Comparison of ENCODE assay signal across 8 cellular contexts in the genomic region with DNA sequence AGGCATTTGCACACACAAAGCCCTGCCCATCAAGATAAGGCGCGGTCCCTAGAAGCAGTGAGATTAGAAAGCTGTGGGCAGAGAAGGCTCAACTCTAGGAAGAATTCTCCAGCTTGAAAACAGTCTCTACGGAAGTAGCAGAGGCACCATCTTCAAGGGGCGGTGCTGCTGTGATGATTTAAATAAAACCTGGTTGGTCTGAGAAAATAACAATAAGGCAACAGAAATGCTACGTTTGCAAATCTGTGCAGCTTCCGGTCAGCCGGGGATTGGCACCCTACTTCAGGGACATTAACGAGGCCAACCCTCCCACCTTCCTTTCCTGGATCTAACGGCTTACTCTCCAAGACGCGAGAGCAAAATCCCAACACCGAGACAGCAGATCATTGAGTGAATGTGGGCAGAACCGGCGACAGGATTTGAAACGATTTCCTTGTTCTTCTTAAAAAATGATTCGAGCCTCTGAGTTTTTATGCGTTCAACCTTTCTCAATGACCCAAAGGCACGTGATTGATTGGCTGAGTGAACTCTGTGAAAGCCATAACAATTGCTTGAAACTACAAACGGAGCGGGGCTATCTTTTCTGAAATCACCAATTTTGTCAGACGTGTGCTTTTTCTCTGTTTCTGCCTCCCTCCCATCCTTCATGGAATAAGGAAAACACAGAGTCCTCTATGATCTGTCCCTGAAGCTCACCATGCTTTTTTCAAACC.
A peak's percentile ranks its signal among the peaks of the same experiment; 100 is the strongest.
DNase-seq lines count a peak whose midpoint lies in the region; ATAC-seq and TF ChIP-seq lines count a peak whose summit lies in the region.

No MANE protein-coding gene starts in this region.

- H3K27me3 ChIP-seq in CD4-positive, alpha-beta memory T cell (ENCODE audit: insufficient read depth, low read length) = no peaks in the 10 kb centered on the region
- H3K27me3 ChIP-seq in ovary = no peaks in the 10 kb centered on the region

- H3K4me1 ChIP-seq in CD4-positive, alpha-beta memory T cell (ENCODE audit: insufficient read depth, low read length) = no peaks in the 10 kb centered on the region
- peaks cover 7% of the 10 kb centered on the region for H3K4me1 ChIP-seq in ovary (ENCODE audit: insufficient read depth)

- DNase-seq in CD4-positive, alpha-beta memory T cell = no peak
- no peak for DNase-seq in T-cell
- peak; percentile 31 for DNase-seq in fibroblast of villous mesenchyme (ENCODE audit: low read depth)
- no peak for DNase-seq in ovary
- DNase-seq in NAMALWA (ENCODE audit: low spot score) = no peak
- no peak for DNase-seq in AG08396 (ENCODE audit: low spot score)
- no peak for DNase-seq in omental fat pad (ENCODE audit: low spot score)
- no peak for DNase-seq in pons (ENCODE audit: low spot score)

- H3K9me3 ChIP-seq in CD4-positive, alpha-beta memory T cell (ENCODE audit: control insufficient read depth in 1 of 2, low read length in 2 of 2) = no peaks in the 10 kb centered on the region
- H3K9me3 ChIP-seq in ovary = no peaks in the 10 kb centered on the region

- 1 to 2% (median 2%) methylated on average over 21 of the region's 21 CpGs for WGBS in ovary, 3 donors

- no peak for TF ChIP-seq EP300 in ovary (IDR thresholded peaks at IDR 0.05)

- TF ChIP-seq POLR2A in ovary (IDR thresholded peaks at IDR 0.05) = no peak

- ATAC-seq in T-cell (replicated peaks in 1 of 4) = no peak
- ATAC-seq in omental fat pad (ENCODE audit: low FRiP score) = no peak

- no peak overlapping the region for H3K4me3 ChIP-seq in CD4-positive, alpha-beta memory T cell (ENCODE audit: low read length in 2 of 2)
- peak overlapping the region; percentile 40 for H3K4me3 ChIP-seq in fibroblast of villous mesenchyme (ENCODE audit: low read depth, low read length)
- peak overlapping the region; percentile 31 for H3K4me3 ChIP-seq in ovary

- peaks cover 0 to 5% (median 1%) of the 10 kb centered on the region in 4 donors for H3K4me1 Mint-ChIP-seq in CD4-positive, alpha-beta memory T cell
- H3K4me1 Mint-ChIP-seq in T-cell = peaks cover 6 to 9% (median 7%) of the 10 kb centered on the region in 3 donors

- no peaks in the 10 kb centered on the region for H3K36me3 ChIP-seq in CD4-positive, alpha-beta memory T cell (ENCODE audit: insufficient read depth, low read length)
- H3K36me3 ChIP-seq in ovary = no peaks in the 10 kb centered on the region

- intact Hi-C loops in CD4-positive, alpha-beta memory T cell (cut with micrococcal nuclease) = no loop called here
- intact Hi-C loops in ovary (cut with DNase I) = no loop called here

- H3K4me3 Mint-ChIP-seq in CD4-positive, alpha-beta memory T cell = peak overlapping the region in 5 of 8 donors; percentile 3 to 60 (median 11)
- H3K4me3 Mint-ChIP-seq in T-cell = peak overlapping the region; percentile 36 to 49 (median 42)

- H3K9me3 Mint-ChIP-seq in CD4-positive, alpha-beta memory T cell = peaks cover 0 to 6% (median 0%) of the 10 kb centered on the region in 8 donors
- peaks cover 0 to 3% (median 0%) of the 10 kb centered on the region in 3 donors for H3K9me3 Mint-ChIP-seq in T-cell

- H3K27ac Mint-ChIP-seq in CD4-positive, alpha-beta memory T cell = peak overlapping the region in 1 of 7 donors; percentile 55
- H3K27ac Mint-ChIP-seq in T-cell = no peak overlapping the region

- no peaks in the 10 kb centered on the region for H3K36me3 Mint-ChIP-seq in CD4-positive, alpha-beta memory T cell
- no peaks in the 10 kb centered on the region for H3K36me3 Mint-ChIP-seq in T-cell

- CTCF ChIA-PET in CD4-positive, alpha-beta memory T cell (lab: Charles Lee; ENCODE audit: partially characterized antibody) = no interaction called here
- CTCF ChIA-PET in T-cell (lab: Charles Lee) = interaction anchor here in 1 of 2 donors (0.6 to 0.7 kb wide), 3 partner anchors 79 to 189 kb away, joined by 3 read pairs; no protein-coding TSS in a partner anchor

- H3K27me3 Mint-ChIP-seq in CD4-positive, alpha-beta memory T cell = peaks cover 18 to 29% of the 10 kb centered on the region in 2 donors
- H3K27me3 Mint-ChIP-seq in T-cell = peaks cover 46 to 48% of the 10 kb centered on the region in 2 donors

- POLR2A ChIA-PET in CD4-positive, alpha-beta memory T cell (lab: Charles Lee; ENCODE audit: partially characterized antibody) = no interaction called here
- POLR2A ChIA-PET in T-cell (lab: Charles Lee) = no interaction called here

- TF ChIP-seq CTCF in fibroblast of villous mesenchyme (IDR thresholded peaks at IDR 0.05; ENCODE audit: insufficient read depth, low read depth, low read length) (no peak), ovary (IDR thresholded peaks at IDR 0.05) (no peak), omental fat pad (IDR thresholded peaks at IDR 0.05) (no peak)

- no peak overlapping the region for H3K27ac ChIP-seq in CD4-positive, alpha-beta memory T cell (ENCODE audit: low read depth, low read length)
- H3K27ac ChIP-seq in ovary = no peak overlapping the region

Comparison
In these comparisons a context has a peak if more than half of its experiments do, and no peak if none do; other contexts are left out.
1. H3K4me3 ChIP-seq: peak in fibroblast of villous mesenchyme (single experiment) and ovary (single experiment); none in CD4-positive, alpha-beta memory T cell (0 of 2).